8 cellular contexts compared by ENCODE assay signal in genomic region chr1:228860911-228861829, GRCh38.
DNase-seq lines count a peak whose midpoint lies in the region; ATAC-seq and TF ChIP-seq lines count a peak whose summit lies in the region.

No MANE protein-coding gene starts in this region.

- H3K4me3 Mint-ChIP-seq in HFFc6 (no peak overlapping the region), endothelial cell (ENCODE audit: unreplicated experiment) (no peak overlapping the region)

- H3K27ac ChIP-seq in substantia nigra (ENCODE audit: low read depth, low read length, poor library complexity, severe bottlenecking) = no peak overlapping the region

- H3K9me3 Mint-ChIP-seq in HFFc6 (peaks cover 28% of the 10 kb centered on the region), endothelial cell (ENCODE audit: unreplicated experiment) (no peaks in the 10 kb centered on the region)

- H3K36me3 Mint-ChIP-seq in HFFc6 (ENCODE audit: low read depth) (no peaks in the 10 kb centered on the region), endothelial cell (ENCODE audit: low read depth, unreplicated experiment) (no peaks in the 10 kb centered on the region)

- TF ChIP-seq CTCF in HFFc6 (IDR thresholded peaks at IDR 0.05) = no peak
- TF ChIP-seq CTCF in endothelial cell (IDR thresholded peaks at IDR 0.05; ENCODE audit: unreplicated experiment) = no peak

- ATAC-seq in SK-N-SH treated with all-trans-retinoic acid at 6 μM for 48 hours (peak; percentile 96), left lobe of liver (peak; percentile 79)

- H3K27me3 Mint-ChIP-seq in HFFc6 (ENCODE audit: insufficient read depth) (peaks cover 6% of the 10 kb centered on the region), endothelial cell (ENCODE audit: unreplicated experiment) (peaks cover 6% of the 10 kb centered on the region)

- no peak overlapping the region for H3K27ac Mint-ChIP-seq in HFFc6
- no peak overlapping the region for H3K27ac Mint-ChIP-seq in endothelial cell (ENCODE audit: unreplicated experiment)

- DNase-seq in GM04503 (ENCODE audit: low read depth) = peak; percentile 67
- DNase-seq in HFFc6 = peak; percentile 77
- DNase-seq in left lobe of liver (ENCODE audit: low spot score) = peak; percentile 57
- no peak for DNase-seq in endothelial cell (ENCODE audit: low spot score)
- no peak for DNase-seq in NCI-H2081 treated with DMSO at 0.1 percent for 48 hours (lab: John Stamatoyannopoulos, UW)
- DNase-seq in SK-N-DZ (ENCODE audit: low spot score) = no peak
- no peak for DNase-seq in substantia nigra (lab: John Stamatoyannopoulos, UW)

- H3K4me1 Mint-ChIP-seq in HFFc6 (ENCODE audit: low read depth) (peaks cover 13% of the 10 kb centered on the region; the same call in 1 of the 2 replicates), endothelial cell (ENCODE audit: unreplicated experiment) (peaks cover 15% of the 10 kb centered on the region)

TF ChIP-seq in SK-N-SH treated with all-trans-retinoic acid at 6 μM for 48 hours, 23 proteins besides CTCF, POLR2A, EP300 and RAD21:
- TF ChIP-seq ZNF8 (CRISPR knock-in tag; IDR thresholded peaks at IDR 0.05) = no peak
- TF ChIP-seq TSHZ2 (CRISPR knock-in tag; IDR thresholded peaks at IDR 0.05) = no peak
- TF ChIP-seq ESRRG (CRISPR knock-in tag; IDR thresholded peaks at IDR 0.05) = no peak
- no peak for TF ChIP-seq ZC3H10 (CRISPR knock-in tag; IDR thresholded peaks at IDR 0.05)
- TF ChIP-seq ZFP3 (CRISPR knock-in tag; IDR thresholded peaks at IDR 0.05) = 0 out of 2 replicates have a peak, but pooled peaks have one; percentile 39
- TF ChIP-seq TCF4 (CRISPR knock-in tag; IDR thresholded peaks at IDR 0.05; ENCODE audit: borderline replicate concordance) = no peak
- peak; percentile 19; the same call in 1 of the 2 replicates for TF ChIP-seq TOX (CRISPR knock-in tag; IDR thresholded peaks at IDR 0.05; ENCODE audit: borderline replicate concordance)
- TF ChIP-seq ISL1 (CRISPR knock-in tag; IDR thresholded peaks at IDR 0.05) = peak; percentile 74
- TF ChIP-seq CSDC2 (CRISPR knock-in tag; IDR thresholded peaks at IDR 0.05) = no peak
- no peak for TF ChIP-seq RARB (CRISPR knock-in tag; IDR thresholded peaks at IDR 0.05)
TF ChIP-seq in SK-N-SH treated with all-trans-retinoic acid at 6 μM for 48 hours: peak in this region for 3.

Comparison
In these comparisons a context has a peak if more than half of its experiments do, and no peak if none do; other contexts are left out.
1. DNase-seq: peak in GM04503 (single experiment), HFFc6 (single experiment) and left lobe of liver (single experiment); none in endothelial cell (single experiment), NCI-H2081 treated with DMSO at 0.1 percent for 48 hours (single experiment), SK-N-DZ (single experiment) and substantia nigra (0 of 49).